13 cellular contexts compared by ENCODE assay signal in the genomic region with DNA sequence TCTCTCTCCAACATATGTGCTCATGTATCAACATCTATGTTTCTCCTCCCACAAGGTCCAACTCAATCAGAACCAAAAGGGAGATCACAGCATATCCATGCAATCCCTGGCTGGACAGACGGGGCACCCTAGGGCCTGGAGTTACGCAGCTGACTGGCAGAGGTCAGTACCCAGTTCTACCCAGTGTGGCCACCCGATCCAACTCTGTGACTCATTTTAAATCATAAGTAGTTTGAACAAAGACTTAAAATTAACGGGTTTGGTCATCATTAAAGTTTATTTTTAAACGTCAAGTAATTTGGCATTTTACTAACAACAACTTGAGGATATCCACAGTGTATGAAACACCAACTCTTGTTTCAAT. TPM values are rescaled to one million over a fixed set of nuclear protein-coding genes. Genes with fewer than 3 reads are reported as not detected.
DNase-seq lines count a peak whose midpoint lies in the region; ATAC-seq, FAIRE-seq and TF ChIP-seq lines count a peak whose summit lies in the region.
"Had no signal": no experiment of that assay in that cellular context is flagged by ENCODE, and none has a peak within 500 bp of the region (broad histone marks: within the 10 kb centered on the region; RNA-seq: fewer than 3 reads in every experiment).

No MANE protein-coding gene starts in this region.

- H3K4me1 Mint-ChIP-seq in MCF 10A (ENCODE audit: insufficient read depth, unreplicated experiment): peaks cover 63% of the 10 kb centered on the region
- H3K4me1 Mint-ChIP-seq: activated naive CD4-positive, alpha-beta T cell treated with anti-CD3 and anti-CD28 coated beads, Interleukin-2, amount 10 ng/mL, durations not matched to agents 7 days and 5 days had no signal

- H3K36me3 ChIP-seq in breast epithelium (no peaks in the 10 kb centered on the region), mesodermal cell (ENCODE audit: control insufficient read depth, insufficient read depth, low read length) (no peaks in the 10 kb centered on the region)

- WGBS in mesodermal cell (ENCODE audit: insufficient coverage in 2 of 2), 2 experiments: 86 to 87% methylated on average over 3 to 5 of the region's 5 CpGs

- TF ChIP-seq CTCF in MCF 10A (IDR thresholded peaks at IDR 0.05; ENCODE audit: unreplicated experiment) (peak; percentile 17), breast epithelium (IDR thresholded peaks at IDR 0.05) (no peak)

- peaks cover 66% of the 10 kb centered on the region for H3K36me3 Mint-ChIP-seq in MCF 10A (ENCODE audit: insufficient read depth, unreplicated experiment)
- H3K36me3 Mint-ChIP-seq: activated naive CD4-positive, alpha-beta T cell treated with anti-CD3 and anti-CD28 coated beads, Interleukin-2, amount 10 ng/mL, durations not matched to agents 7 days and 5 days had no signal

- H3K4me3 ChIP-seq in breast epithelium (no peak overlapping the region), mesodermal cell (ENCODE audit: extremely low read depth, insufficient read depth, low read length, poor library complexity, severe bottlenecking) (no peak overlapping the region)

- no peaks in the 10 kb centered on the region for H3K27me3 Mint-ChIP-seq in MCF 10A (ENCODE audit: insufficient read depth, unreplicated experiment)
- H3K27me3 Mint-ChIP-seq: activated naive CD4-positive, alpha-beta T cell treated with anti-CD3 and anti-CD28 coated beads, Interleukin-2, amount 10 ng/mL, durations not matched to agents 7 days and 5 days; dendritic cell treated with granulocyte-macrophage colony-stimulating factor and Interleukin-4, amounts not matched to agents 40 ng/mL and 50 ng/mL, for 4 days had no signal

- H3K27ac Mint-ChIP-seq in MCF 10A (ENCODE audit: low read depth, unreplicated experiment): peak overlapping the region; percentile 86
- H3K27ac Mint-ChIP-seq: activated naive CD4-positive, alpha-beta T cell treated with anti-CD3 and anti-CD28 coated beads, Interleukin-2, amount 10 ng/mL, durations not matched to agents 7 days and 5 days; dendritic cell treated with granulocyte-macrophage colony-stimulating factor and Interleukin-4, amounts not matched to agents 40 ng/mL and 50 ng/mL, for 4 days had no signal

- CTCF ChIA-PET in MCF 10A (lab: Yijun Ruan, JAX): interaction anchor here (1.4 kb wide), 1 partner anchor 22 kb away, joined by 4 read pairs; no protein-coding TSS in a partner anchor

- peak; percentile 78 for DNase-seq in MCF 10A (ENCODE audit: unreplicated experiment)
- no peak for DNase-seq in breast epithelium (ENCODE audit: low spot score in 2 of 2)
- peak; percentile 83 for DNase-seq in dermis blood vessel endothelial cell
- peak; percentile 42 for DNase-seq in urothelium cell line (ENCODE audit: low spot score)
- no peak for DNase-seq in NOMO-1 (lab: John Stamatoyannopoulos, UW; ENCODE audit: unreplicated experiment in 2 of 2)
- DNase-seq in NCI-H128 (lab: John Stamatoyannopoulos, UW; ENCODE audit: unreplicated experiment): no peak
- DNase-seq: activated naive CD4-positive, alpha-beta T cell treated with anti-CD3 and anti-CD28 coated beads, Interleukin-2, amount 10 ng/mL, durations not matched to agents 7 days and 5 days; DMS 273 treated with DMSO at 0.1 percent for 48 hours; stimulated activated CD4-positive, alpha-beta T cell treated with anti-CD3 and anti-CD28 coated beads, Interleukin-12 subunit alpha, Interleukin-12 subunit beta, amount 100 ng/mL, for 4 hours had no signal

- ATAC-seq in GM19035 (IDR thresholded peaks at IDR 0.05; ENCODE audit: unreplicated experiment): no peak

- peak; percentile 78 for FAIRE-seq in urothelium cell line (lab: Jason Lieb, UNC)

- peak overlapping the region; percentile 61 for H3K4me3 Mint-ChIP-seq in MCF 10A (ENCODE audit: unreplicated experiment)
- H3K4me3 Mint-ChIP-seq: activated naive CD4-positive, alpha-beta T cell treated with anti-CD3 and anti-CD28 coated beads, Interleukin-2, amount 10 ng/mL, durations not matched to agents 7 days and 5 days; dendritic cell treated with granulocyte-macrophage colony-stimulating factor and Interleukin-4, amounts not matched to agents 40 ng/mL and 50 ng/mL, for 4 days had no signal

- intact Hi-C loops in MCF 10A (cut with micrococcal nuclease): loop anchor here (1.0 to 2.0 kb wide), 2 partner anchors 34 to 58 kb away; no protein-coding TSS in a partner anchor
- intact Hi-C loops in breast epithelium (cut with DNase I; ENCODE audit: low total_unique reads): loop anchor here (10.0 kb wide), 2 partner anchors 50 to 1280 kb away; no protein-coding TSS in a partner anchor

- BruUV-seq in MCF 10A (replicated peaks; lab: Mats Ljungman, UMichigan): no TSS peak

- no peaks in the 10 kb centered on the region for H3K27me3 ChIP-seq in breast epithelium

- TF ChIP-seq POLR2A in breast epithelium (IDR thresholded peaks at IDR 0.05): no peak

- H3K9me3 ChIP-seq in breast epithelium: no peaks in the 10 kb centered on the region
- no peaks in the 10 kb centered on the region for H3K9me3 ChIP-seq in mesodermal cell (ENCODE audit: control insufficient read depth, low read length)

- H3K4me1 ChIP-seq in breast epithelium: no peaks in the 10 kb centered on the region
- H3K4me1 ChIP-seq in mesodermal cell (ENCODE audit: control insufficient read depth, insufficient read depth, low read length, poor library complexity, severe bottlenecking): peaks cover 15% of the 10 kb centered on the region

- H3K27ac ChIP-seq in breast epithelium (peak overlapping the region in 1 of 2 donors; percentile 5), mesodermal cell (ENCODE audit: low read depth, low read length, severe bottlenecking) (peak overlapping the region; percentile 54)
- H3K27ac ChIP-seq: 22Rv1 had no signal

- no peaks in the 10 kb centered on the region for H3K9me3 Mint-ChIP-seq in MCF 10A (ENCODE audit: unreplicated experiment)
- H3K9me3 Mint-ChIP-seq: activated naive CD4-positive, alpha-beta T cell treated with anti-CD3 and anti-CD28 coated beads, Interleukin-2, amount 10 ng/mL, durations not matched to agents 7 days and 5 days had no signal

- POLR2A ChIA-PET in MCF 10A (lab: Yijun Ruan, JAX): interaction anchor here (0.7 to 9.9 kb wide), 10 partner anchors 11 to 180 kb away, joined by 3 to 163 read pairs (median 8); no protein-coding TSS in a partner anchor

RNA-seq across cellular contexts. Expression of gene APBB2, which starts 59.5 kb away (rescaled TPM):
- total RNA-seq in MCF 10A (2022): 159 and 201 TPM in 2 replicates
- total RNA-seq in breast epithelium: 100 to 1,000 TPM in 2 of 3 donors, 10 to 100 TPM in 1; 87.4 to 192 (median 153) TPM
- 88.2 and 118 TPM in 2 replicates for total RNA-seq in dermis blood vessel endothelial cell
- polyA plus RNA-seq in mesodermal cell (2013, experiment 1 of 2): 28.5 TPM
- 27.2 TPM for polyA plus RNA-seq in mesodermal cell (2013, experiment 2 of 2)

Comparison
In these comparisons a context has a peak if more than half of its experiments do, and no peak if none do; other contexts are left out.
1. DNase-seq: peak in MCF 10A (single experiment), dermis blood vessel endothelial cell (single experiment) and urothelium cell line (single experiment); none in breast epithelium (0 of 2), NOMO-1 (0 of 2) and NCI-H128 (single experiment).